Comparison of ENCODE assay signal across 23 cellular contexts in the genomic region with DNA sequence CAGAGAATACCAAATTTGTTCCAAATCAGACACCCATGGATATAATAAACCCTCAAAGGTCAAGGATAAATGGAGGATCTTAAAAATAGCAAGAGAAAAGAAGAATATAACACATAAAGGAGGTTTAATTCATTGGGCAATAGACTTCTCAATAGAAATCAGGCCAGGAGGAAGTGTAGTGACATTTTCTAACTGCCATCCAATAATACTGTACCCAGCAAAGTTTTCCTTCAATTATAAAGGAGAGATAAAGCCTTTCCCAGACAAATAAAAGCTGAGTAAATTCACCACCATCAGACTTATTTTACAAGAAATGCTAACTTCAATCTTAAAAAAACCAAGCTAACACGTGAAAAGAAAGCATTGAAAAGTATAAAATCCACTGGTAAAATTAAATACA.
DNase-seq lines count a peak whose midpoint lies in the region; ATAC-seq, FAIRE-seq and TF ChIP-seq lines count a peak whose summit lies in the region.
"Had no signal": no experiment of that assay in that cellular context is flagged by ENCODE, and none has a peak within 500 bp of the region (broad histone marks: within the 10 kb centered on the region; RNA-seq: fewer than 3 reads in every experiment).

No MANE protein-coding gene starts in this region.

- ATAC-seq in IMR-90 (ENCODE audit: low read depth) (no peak), GM12878 (no peak)
- ATAC-seq: CD8-positive, alpha-beta T cell had no signal

- in situ Hi-C loops in IMR-90 (cut with MboI; ENCODE audit: low sequenced_read_pairs): no loop called here
- in situ Hi-C loops in GM12878 (cut with MboI): no loop called here

- TF ChIP-seq EP300 in GM12878 (IDR thresholded peaks at IDR 0.05; ENCODE audit: borderline replicate concordance in 1 of 2, control insufficient read depth in 1 of 2, low read depth in 2 of 2, low read length in 2 of 2): no peak

- H3K23ac ChIP-seq in IMR-90 (ENCODE audit: low read depth, low read length): no peak overlapping the region

- no peak overlapping the region for H3K9ac ChIP-seq in IMR-90 (ENCODE audit: low read depth, low read length)
- H3K9ac ChIP-seq in GM12878 (ENCODE audit: control insufficient read depth, insufficient read depth, low read length): no peak overlapping the region
- H3K9ac ChIP-seq: BLaER1 had no signal

- CTCF ChIA-PET in IMR-90 (lab: Yijun Ruan, JAX): no interaction called here
- CTCF ChIA-PET in GM12878 (lab: Yijun Ruan, JAX): no interaction called here

- no peaks in the 10 kb centered on the region for H3K27me3 ChIP-seq in IMR-90 (ENCODE audit: control insufficient read depth, insufficient read depth, low read length)
- H3K27me3 ChIP-seq in GM12878 (replicated peaks in 1 of 2; ENCODE audit: control insufficient read depth in 2 of 2, insufficient read depth in 2 of 2, low read length in 1 of 2): no peaks in the 10 kb centered on the region
- H3K27me3 ChIP-seq: BE2C, BLaER1 had no signal

- no peak for FAIRE-seq in GM12878 (lab: Jason Lieb, UNC)
- FAIRE-seq: A204.1, GM12891, GM19239 had no signal

- no peak for DNase-seq in IMR-90
- no peak for DNase-seq in GM12878 (ENCODE audit: low read depth, low spot score)
- DNase-seq in ureter (ENCODE audit: low spot score): no peak
- no peak for DNase-seq in NCI-H1436 treated with DMSO at 0.1 percent for 48 hours (lab: John Stamatoyannopoulos, UW)
- no peak for DNase-seq in SIG-M5 treated with dmso at 0.1 percent for 504 hours (lab: John Stamatoyannopoulos, UW; ENCODE audit: unreplicated experiment)
- DNase-seq: 8988T; ACHN; BE2C; C1 segment of cervical spinal cord; CD4-positive, CD25-positive, alpha-beta regulatory T cell; CD8-positive, alpha-beta T cell; COR-L47; DMS 273 treated with DMSO at 0.1 percent for 48 hours; DMS153; DMS53; DMS79; DND-41; EL; GDM1 had no signal

- no peak for TF ChIP-seq CTCF in IMR-90 (conservative IDR thresholded peaks at IDR 0.05; ENCODE audit: low read depth, low read length)
- TF ChIP-seq CTCF in GM12878 (IDR thresholded peaks at IDR 0.05 in 2 of 3, conservative IDR thresholded peaks at IDR 0.05 in 1 of 3; ENCODE audit: control insufficient read depth in 2 of 3, extremely low read depth in 1 of 3, insufficient read depth in 1 of 3, low read depth in 3 of 3, low read length in 3 of 3): no peak

- no peaks in the 10 kb centered on the region for H3K9me1 ChIP-seq in IMR-90 (ENCODE audit: insufficient read depth, low read length)

- H2BK20ac ChIP-seq in IMR-90 (ENCODE audit: low read depth, low read length): no peak overlapping the region

- H2BK15ac ChIP-seq in IMR-90 (ENCODE audit: low read depth, low read length): peak overlapping the region; percentile 43; the same call in 1 of the 3 replicates

- H4K8ac ChIP-seq in IMR-90 (ENCODE audit: low read depth in 2 of 2, low read length in 2 of 2): no peak overlapping the region

- no peak overlapping the region for H3K18ac ChIP-seq in IMR-90 (ENCODE audit: low read depth, low read length)

- intact Hi-C loops in IMR-90 (cut with micrococcal nuclease): no loop called here
- intact Hi-C loops in GM12878 (cut with micrococcal nuclease; ENCODE audit: unreplicated experiment): no loop called here

- SMC1A ChIA-PET in GM12878 (lab: Charles Lee; ENCODE audit: uncharacterized antibody, unreplicated experiment): no interaction called here

- no peak overlapping the region for H2BK5ac ChIP-seq in IMR-90 (ENCODE audit: low read depth, low read length, poor library complexity, severe bottlenecking)

- H3K4ac ChIP-seq in IMR-90 (ENCODE audit: low read depth, low read length): no peak overlapping the region

- dilution Hi-C loops in IMR-90 (cut with HindIII; ENCODE audit: low sequenced_read_pairs, unreplicated experiment): no loop called here

- POLR2A ChIA-PET in IMR-90 (lab: Charles Lee; ENCODE audit: unreplicated experiment): no interaction called here
- POLR2A ChIA-PET in GM12878 (lab: Charles Lee): no interaction called here

- H3K4me3 ChIP-seq in IMR-90 (ENCODE audit: insufficient read depth, low read depth, low read length) (no peak overlapping the region), GM12878 (no peak overlapping the region)
- H3K4me3 ChIP-seq: BLaER1 had no signal

- H4K91ac ChIP-seq in IMR-90 (ENCODE audit: insufficient read depth, low read depth, low read length): no peak overlapping the region

- H2AK9ac ChIP-seq in IMR-90 (replicated peaks; ENCODE audit: low read depth, low read length, poor library complexity): no peak overlapping the region

- no peak overlapping the region for H2AK5ac ChIP-seq in IMR-90 (ENCODE audit: low read depth, low read length)

- H3K36me3 ChIP-seq in IMR-90 (ENCODE audit: control insufficient read depth, insufficient read depth, low read length) (no peaks in the 10 kb centered on the region), GM12878 (ENCODE audit: control insufficient read depth in 2 of 2, insufficient read depth in 2 of 2, low read length in 1 of 2) (no peaks in the 10 kb centered on the region)
- H3K36me3 ChIP-seq: BE2C, BLaER1 had no signal

- TF ChIP-seq RAD21 in IMR-90 (IDR thresholded peaks at IDR 0.05; ENCODE audit: low read length): no peak
- no peak for TF ChIP-seq RAD21 in GM12878 (IDR thresholded peaks at IDR 0.05; ENCODE audit: insufficient read depth, low read depth, low read length)

- H3K27ac ChIP-seq in IMR-90 (ENCODE audit: insufficient read depth, low read length) (no peak overlapping the region), GM12878 (ENCODE audit: control insufficient read depth, insufficient read depth) (no peak overlapping the region)
- H3K27ac ChIP-seq: BLaER1 had no signal

- H3K9me3 ChIP-seq in IMR-90 (ENCODE audit: control insufficient read depth, insufficient read depth, low read length) (peaks cover 35% of the 10 kb centered on the region), GM12878 (replicated peaks; ENCODE audit: control insufficient read depth, insufficient read depth, low read length) (peaks cover 2% of the 10 kb centered on the region; the same call in 2 of the 3 replicates)
- H3K9me3 ChIP-seq: BE2C had no signal

- RAD21 ChIA-PET in GM12878 (lab: Charles Lee; ENCODE audit: unreplicated experiment): no interaction called here

- H3K79me1 ChIP-seq in IMR-90 (ENCODE audit: low read depth in 1 of 2, low read length in 2 of 2): no peaks in the 10 kb centered on the region

- H2AFZ ChIP-seq in IMR-90 (replicated peaks; ENCODE audit: low read length, poor library complexity) (no peak overlapping the region), GM12878 (ENCODE audit: control insufficient read depth, low read depth, low read length) (no peak overlapping the region)

- no peak overlapping the region for H3K4me2 ChIP-seq in IMR-90 (ENCODE audit: low read depth, low read length)
- H3K4me2 ChIP-seq in GM12878 (ENCODE audit: control insufficient read depth, insufficient read depth): no peak overlapping the region
- H3K4me2 ChIP-seq: BLaER1 had no signal

- no peaks in the 10 kb centered on the region for H3K79me2 ChIP-seq in GM12878 (ENCODE audit: control insufficient read depth, insufficient read depth, low read length)

- no CpG with 5 or more reads among the region's 1 CpG for WGBS in IMR-90 (ENCODE audit: extremely low coverage in 2 of 2, insufficient read length in 1 of 2), 2 experiments
- WGBS in GM12878 (ENCODE audit: insufficient coverage, insufficient replicate concordance, low lambda C conversion rate, missing lambda C conversion rate): 44% methylated on average over 1 of the region's 1 CpG

- H4K20me1 ChIP-seq in IMR-90 (ENCODE audit: insufficient read depth, low read length) (no peaks in the 10 kb centered on the region), GM12878 (ENCODE audit: control insufficient read depth, insufficient read depth) (no peaks in the 10 kb centered on the region)
- H4K20me1 ChIP-seq: BLaER1 had no signal

- BruUV-seq in IMR-90 (replicated peaks; lab: Mats Ljungman, UMichigan) (no TSS peak), GM12878 (replicated peaks; lab: Mats Ljungman, UMichigan) (no TSS peak)

- H3K56ac ChIP-seq in IMR-90 (ENCODE audit: extremely low read depth, insufficient read depth, low read length): no peak overlapping the region

- TF ChIP-seq POLR2A in IMR-90 (IDR thresholded peaks at IDR 0.05; ENCODE audit: low read depth, low read length) (no peak), GM12878 (IDR thresholded peaks at IDR 0.05; ENCODE audit: low read depth, low read length) (no peak)

- H4K5ac ChIP-seq in IMR-90 (ENCODE audit: low read depth, low read length): no peak overlapping the region

- H2BK120ac ChIP-seq in IMR-90 (ENCODE audit: low read depth, low read length): no peak overlapping the region

- H3K14ac ChIP-seq in IMR-90 (replicated peaks; ENCODE audit: low read depth, low read length): no peak overlapping the region

- H3K4me1 ChIP-seq in IMR-90 (ENCODE audit: control insufficient read depth, insufficient read depth, low read length) (no peaks in the 10 kb centered on the region; the same call in 1 of the 2 replicates), GM12878 (ENCODE audit: control insufficient read depth, insufficient read depth, low read length) (no peaks in the 10 kb centered on the region)
- H3K4me1 ChIP-seq: BE2C, BLaER1 had no signal

TF ChIP-seq in IMR-90, 13 proteins besides CTCF, POLR2A, EP300 and RAD21:
- TF ChIP-seq BHLHE40 (IDR thresholded peaks at IDR 0.05; ENCODE audit: low read depth, low read length): no peak
- no peak for TF ChIP-seq CEBPB (IDR thresholded peaks at IDR 0.05; ENCODE audit: low read depth, low read length)
- no peak for TF ChIP-seq FOS (IDR thresholded peaks at IDR 0.05; ENCODE audit: low read depth, low read length)

TF ChIP-seq in GM12878, 131 proteins besides CTCF, POLR2A, EP300 and RAD21:
- TF ChIP-seq ZNF207 (IDR thresholded peaks at IDR 0.05; ENCODE audit: borderline replicate concordance) (no peak), CBX5 (IDR thresholded peaks at IDR 0.05; ENCODE audit: low read depth) (0 out of 2 replicates have a peak, but pooled peaks have one; percentile 52), CHD2 (IDR thresholded peaks at IDR 0.05; ENCODE audit: borderline replicate concordance, low read depth, low read length) (no peak), POLR2AphosphoS2 (IDR thresholded peaks at IDR 0.05; ENCODE audit: low read depth, low read length) (no peak), ZNF622 (IDR thresholded peaks at IDR 0.05) (no peak)
TF ChIP-seq in GM12878: peak in this region for 1.
